Comparison of ENCODE assay signal across 1 cellular context in the genomic region with DNA sequence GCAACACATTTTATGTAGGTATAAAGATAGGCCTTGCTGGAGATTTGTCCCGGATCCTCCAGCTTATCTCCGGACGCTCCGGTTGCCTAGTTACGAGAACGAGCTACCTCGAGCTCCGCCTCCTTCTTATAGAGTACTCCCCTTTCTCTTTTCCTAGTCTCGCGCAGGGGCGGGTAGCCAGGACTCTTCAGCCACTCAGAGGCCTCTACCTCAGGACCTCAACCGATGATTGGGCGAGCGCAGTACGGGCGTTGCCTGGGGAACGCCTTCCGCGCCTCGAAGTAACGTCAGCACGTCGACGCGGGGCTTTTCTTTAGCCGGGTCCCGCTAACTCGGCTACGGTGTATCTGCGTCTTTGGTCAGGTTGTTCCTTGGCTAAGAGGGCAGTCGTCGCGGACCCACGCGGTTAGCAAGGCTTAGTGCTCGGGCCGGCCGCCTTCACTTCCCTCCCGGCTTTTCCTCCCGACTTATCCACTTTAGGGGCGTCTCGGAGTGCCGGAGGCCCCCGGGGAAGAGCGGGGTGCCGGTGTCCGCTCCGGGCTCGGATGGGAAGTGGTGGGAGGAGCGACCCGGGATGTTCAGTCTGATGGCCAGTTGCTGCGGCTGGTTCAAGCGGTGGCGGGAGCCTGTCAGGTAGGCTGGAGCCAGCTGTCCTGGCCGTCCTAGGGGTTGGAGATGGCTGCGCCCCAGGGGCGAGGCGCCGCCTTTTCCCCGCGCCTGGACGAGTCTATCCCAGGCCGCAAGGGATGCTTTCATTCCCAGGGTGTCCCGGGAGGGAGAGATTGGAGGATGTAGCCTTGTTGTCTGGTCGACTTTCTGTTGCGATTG.
A peak's percentile ranks its signal among the peaks of the same experiment; 100 is the strongest.
TF ChIP-seq lines count a peak whose summit lies in the region.

A gene (plus strand): TSS at position 306 of the 828 bp plus-strand sequence. CDS start 269 bp downstream, at position 575.

TF ChIP-seq in HepG2, 621 proteins besides CTCF, POLR2A, EP300 and RAD21 (continued from another document and continues in another):
- TF ChIP-seq, protein P1, sequence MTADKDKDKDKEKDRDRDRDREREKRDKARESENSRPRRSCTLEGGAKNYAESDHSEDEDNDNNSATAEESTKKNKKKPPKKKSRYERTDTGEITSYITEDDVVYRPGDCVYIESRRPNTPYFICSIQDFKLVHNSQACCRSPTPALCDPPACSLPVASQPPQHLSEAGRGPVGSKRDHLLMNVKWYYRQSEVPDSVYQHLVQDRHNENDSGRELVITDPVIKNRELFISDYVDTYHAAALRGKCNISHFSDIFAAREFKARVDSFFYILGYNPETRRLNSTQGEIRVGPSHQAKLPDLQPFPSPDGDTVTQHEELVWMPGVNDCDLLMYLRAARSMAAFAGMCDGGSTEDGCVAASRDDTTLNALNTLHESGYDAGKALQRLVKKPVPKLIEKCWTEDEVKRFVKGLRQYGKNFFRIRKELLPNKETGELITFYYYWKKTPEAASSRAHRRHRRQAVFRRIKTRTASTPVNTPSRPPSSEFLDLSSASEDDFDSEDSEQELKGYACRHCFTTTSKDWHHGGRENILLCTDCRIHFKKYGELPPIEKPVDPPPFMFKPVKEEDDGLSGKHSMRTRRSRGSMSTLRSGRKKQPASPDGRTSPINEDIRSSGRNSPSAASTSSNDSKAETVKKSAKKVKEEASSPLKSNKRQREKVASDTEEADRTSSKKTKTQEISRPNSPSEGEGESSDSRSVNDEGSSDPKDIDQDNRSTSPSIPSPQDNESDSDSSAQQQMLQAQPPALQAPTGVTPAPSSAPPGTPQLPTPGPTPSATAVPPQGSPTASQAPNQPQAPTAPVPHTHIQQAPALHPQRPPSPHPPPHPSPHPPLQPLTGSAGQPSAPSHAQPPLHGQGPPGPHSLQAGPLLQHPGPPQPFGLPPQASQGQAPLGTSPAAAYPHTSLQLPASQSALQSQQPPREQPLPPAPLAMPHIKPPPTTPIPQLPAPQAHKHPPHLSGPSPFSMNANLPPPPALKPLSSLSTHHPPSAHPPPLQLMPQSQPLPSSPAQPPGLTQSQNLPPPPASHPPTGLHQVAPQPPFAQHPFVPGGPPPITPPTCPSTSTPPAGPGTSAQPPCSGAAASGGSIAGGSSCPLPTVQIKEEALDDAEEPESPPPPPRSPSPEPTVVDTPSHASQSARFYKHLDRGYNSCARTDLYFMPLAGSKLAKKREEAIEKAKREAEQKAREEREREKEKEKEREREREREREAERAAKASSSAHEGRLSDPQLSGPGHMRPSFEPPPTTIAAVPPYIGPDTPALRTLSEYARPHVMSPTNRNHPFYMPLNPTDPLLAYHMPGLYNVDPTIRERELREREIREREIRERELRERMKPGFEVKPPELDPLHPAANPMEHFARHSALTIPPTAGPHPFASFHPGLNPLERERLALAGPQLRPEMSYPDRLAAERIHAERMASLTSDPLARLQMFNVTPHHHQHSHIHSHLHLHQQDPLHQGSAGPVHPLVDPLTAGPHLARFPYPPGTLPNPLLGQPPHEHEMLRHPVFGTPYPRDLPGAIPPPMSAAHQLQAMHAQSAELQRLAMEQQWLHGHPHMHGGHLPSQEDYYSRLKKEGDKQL (CRISPR knock-in tag; IDR thresholded peaks at IDR 0.05; ENCODE audit: low read depth), result no peak
- TF ChIP-seq, protein P2, sequence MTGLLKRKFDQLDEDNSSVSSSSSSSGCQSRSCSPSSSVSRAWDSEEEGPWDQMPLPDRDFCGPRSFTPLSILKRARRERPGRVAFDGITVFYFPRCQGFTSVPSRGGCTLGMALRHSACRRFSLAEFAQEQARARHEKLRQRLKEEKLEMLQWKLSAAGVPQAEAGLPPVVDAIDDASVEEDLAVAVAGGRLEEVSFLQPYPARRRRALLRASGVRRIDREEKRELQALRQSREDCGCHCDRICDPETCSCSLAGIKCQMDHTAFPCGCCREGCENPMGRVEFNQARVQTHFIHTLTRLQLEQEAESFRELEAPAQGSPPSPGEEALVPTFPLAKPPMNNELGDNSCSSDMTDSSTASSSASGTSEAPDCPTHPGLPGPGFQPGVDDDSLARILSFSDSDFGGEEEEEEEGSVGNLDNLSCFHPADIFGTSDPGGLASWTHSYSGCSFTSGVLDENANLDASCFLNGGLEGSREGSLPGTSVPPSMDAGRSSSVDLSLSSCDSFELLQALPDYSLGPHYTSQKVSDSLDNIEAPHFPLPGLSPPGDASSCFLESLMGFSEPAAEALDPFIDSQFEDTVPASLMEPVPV (CRISPR knock-in tag; IDR thresholded peaks at IDR 0.05), result no peak
- TF ChIP-seq, protein P3, sequence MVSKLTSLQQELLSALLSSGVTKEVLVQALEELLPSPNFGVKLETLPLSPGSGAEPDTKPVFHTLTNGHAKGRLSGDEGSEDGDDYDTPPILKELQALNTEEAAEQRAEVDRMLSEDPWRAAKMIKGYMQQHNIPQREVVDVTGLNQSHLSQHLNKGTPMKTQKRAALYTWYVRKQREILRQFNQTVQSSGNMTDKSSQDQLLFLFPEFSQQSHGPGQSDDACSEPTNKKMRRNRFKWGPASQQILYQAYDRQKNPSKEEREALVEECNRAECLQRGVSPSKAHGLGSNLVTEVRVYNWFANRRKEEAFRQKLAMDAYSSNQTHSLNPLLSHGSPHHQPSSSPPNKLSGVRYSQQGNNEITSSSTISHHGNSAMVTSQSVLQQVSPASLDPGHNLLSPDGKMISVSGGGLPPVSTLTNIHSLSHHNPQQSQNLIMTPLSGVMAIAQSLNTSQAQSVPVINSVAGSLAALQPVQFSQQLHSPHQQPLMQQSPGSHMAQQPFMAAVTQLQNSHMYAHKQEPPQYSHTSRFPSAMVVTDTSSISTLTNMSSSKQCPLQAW (CRISPR knock-in tag; IDR thresholded peaks at IDR 0.05), result peak; percentile 23; the same call in 1 of the 2 replicates
- TF ChIP-seq ATF7-NPFF (CRISPR knock-in tag; IDR thresholded peaks at IDR 0.05; ENCODE audit: low read depth) (peak; percentile 43; the same call in 1 of the 2 replicates), ZNF616 (CRISPR knock-in tag; IDR thresholded peaks at IDR 0.05; ENCODE audit: low read depth) (no peak), ZNF34 (CRISPR knock-in tag; IDR thresholded peaks at IDR 0.05; ENCODE audit: borderline replicate concordance) (no peak), ZSCAN9 (CRISPR knock-in tag; IDR thresholded peaks at IDR 0.05; ENCODE audit: borderline replicate concordance) (no peak), HNRNPL (IDR thresholded peaks at IDR 0.05; ENCODE audit: low read depth, low read length) (no peak), KLF12 (CRISPR knock-in tag; IDR thresholded peaks at IDR 0.05; ENCODE audit: borderline replicate concordance) (peak; percentile 77; the same call in 1 of the 2 replicates), ZNF274 (CRISPR knock-in tag; IDR thresholded peaks at IDR 0.05) (peak; percentile 58; the same call in 1 of the 2 replicates), POLR2AphosphoS5 (IDR thresholded peaks at IDR 0.05; ENCODE audit: low read depth, low read length) (peak; percentile 67), NFIC (IDR thresholded peaks at IDR 0.05; ENCODE audit: low read length) (no peak), ELF1 (CRISPR knock-in tag; IDR thresholded peaks at IDR 0.05) (peak; percentile 38; the same call in 1 of the 2 replicates), GABPA (IDR thresholded peaks at IDR 0.05; ENCODE audit: low read depth, low read length) (no peak), GABPA (CRISPR knock-in tag; IDR thresholded peaks at IDR 0.05; ENCODE audit: low read depth) (peak; percentile 58), GTF2F1 (IDR thresholded peaks at IDR 0.05; ENCODE audit: low read length) (no peak), KDM6A (CRISPR knock-in tag; IDR thresholded peaks at IDR 0.05; ENCODE audit: low read depth) (no peak)
- TF ChIP-seq, protein P4, sequence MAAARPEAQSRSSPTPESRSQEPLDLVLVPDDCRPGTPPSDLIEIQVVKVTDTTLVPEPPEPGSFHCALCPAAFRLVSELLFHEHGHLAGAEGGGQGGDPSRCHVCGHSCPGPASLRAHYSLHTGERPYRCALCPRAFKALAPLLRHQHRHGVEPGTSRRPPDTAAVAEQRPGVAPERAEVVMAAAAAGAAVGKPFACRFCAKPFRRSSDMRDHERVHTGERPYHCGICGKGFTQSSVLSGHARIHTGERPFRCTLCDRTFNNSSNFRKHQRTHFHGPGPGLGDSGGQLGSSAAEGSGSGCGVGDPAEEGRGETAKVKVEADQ (CRISPR knock-in tag; IDR thresholded peaks at IDR 0.05; ENCODE audit: borderline replicate concordance), result no peak
- TF ChIP-seq, protein P5, sequence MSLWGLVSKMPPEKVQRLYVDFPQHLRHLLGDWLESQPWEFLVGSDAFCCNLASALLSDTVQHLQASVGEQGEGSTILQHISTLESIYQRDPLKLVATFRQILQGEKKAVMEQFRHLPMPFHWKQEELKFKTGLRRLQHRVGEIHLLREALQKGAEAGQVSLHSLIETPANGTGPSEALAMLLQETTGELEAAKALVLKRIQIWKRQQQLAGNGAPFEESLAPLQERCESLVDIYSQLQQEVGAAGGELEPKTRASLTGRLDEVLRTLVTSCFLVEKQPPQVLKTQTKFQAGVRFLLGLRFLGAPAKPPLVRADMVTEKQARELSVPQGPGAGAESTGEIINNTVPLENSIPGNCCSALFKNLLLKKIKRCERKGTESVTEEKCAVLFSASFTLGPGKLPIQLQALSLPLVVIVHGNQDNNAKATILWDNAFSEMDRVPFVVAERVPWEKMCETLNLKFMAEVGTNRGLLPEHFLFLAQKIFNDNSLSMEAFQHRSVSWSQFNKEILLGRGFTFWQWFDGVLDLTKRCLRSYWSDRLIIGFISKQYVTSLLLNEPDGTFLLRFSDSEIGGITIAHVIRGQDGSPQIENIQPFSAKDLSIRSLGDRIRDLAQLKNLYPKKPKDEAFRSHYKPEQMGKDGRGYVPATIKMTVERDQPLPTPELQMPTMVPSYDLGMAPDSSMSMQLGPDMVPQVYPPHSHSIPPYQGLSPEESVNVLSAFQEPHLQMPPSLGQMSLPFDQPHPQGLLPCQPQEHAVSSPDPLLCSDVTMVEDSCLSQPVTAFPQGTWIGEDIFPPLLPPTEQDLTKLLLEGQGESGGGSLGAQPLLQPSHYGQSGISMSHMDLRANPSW (CRISPR knock-in tag; IDR thresholded peaks at IDR 0.05; ENCODE audit: borderline replicate concordance), result no peak
- TF ChIP-seq, protein P6, sequence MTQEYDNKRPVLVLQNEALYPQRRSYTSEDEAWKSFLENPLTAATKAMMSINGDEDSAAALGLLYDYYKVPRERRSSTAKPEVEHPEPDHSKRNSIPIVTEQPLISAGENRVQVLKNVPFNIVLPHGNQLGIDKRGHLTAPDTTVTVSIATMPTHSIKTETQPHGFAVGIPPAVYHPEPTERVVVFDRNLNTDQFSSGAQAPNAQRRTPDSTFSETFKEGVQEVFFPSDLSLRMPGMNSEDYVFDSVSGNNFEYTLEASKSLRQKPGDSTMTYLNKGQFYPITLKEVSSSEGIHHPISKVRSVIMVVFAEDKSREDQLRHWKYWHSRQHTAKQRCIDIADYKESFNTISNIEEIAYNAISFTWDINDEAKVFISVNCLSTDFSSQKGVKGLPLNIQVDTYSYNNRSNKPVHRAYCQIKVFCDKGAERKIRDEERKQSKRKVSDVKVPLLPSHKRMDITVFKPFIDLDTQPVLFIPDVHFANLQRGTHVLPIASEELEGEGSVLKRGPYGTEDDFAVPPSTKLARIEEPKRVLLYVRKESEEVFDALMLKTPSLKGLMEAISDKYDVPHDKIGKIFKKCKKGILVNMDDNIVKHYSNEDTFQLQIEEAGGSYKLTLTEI (CRISPR knock-in tag; conservative IDR thresholded peaks at IDR 0.05), result no peak
- TF ChIP-seq, protein P7, sequence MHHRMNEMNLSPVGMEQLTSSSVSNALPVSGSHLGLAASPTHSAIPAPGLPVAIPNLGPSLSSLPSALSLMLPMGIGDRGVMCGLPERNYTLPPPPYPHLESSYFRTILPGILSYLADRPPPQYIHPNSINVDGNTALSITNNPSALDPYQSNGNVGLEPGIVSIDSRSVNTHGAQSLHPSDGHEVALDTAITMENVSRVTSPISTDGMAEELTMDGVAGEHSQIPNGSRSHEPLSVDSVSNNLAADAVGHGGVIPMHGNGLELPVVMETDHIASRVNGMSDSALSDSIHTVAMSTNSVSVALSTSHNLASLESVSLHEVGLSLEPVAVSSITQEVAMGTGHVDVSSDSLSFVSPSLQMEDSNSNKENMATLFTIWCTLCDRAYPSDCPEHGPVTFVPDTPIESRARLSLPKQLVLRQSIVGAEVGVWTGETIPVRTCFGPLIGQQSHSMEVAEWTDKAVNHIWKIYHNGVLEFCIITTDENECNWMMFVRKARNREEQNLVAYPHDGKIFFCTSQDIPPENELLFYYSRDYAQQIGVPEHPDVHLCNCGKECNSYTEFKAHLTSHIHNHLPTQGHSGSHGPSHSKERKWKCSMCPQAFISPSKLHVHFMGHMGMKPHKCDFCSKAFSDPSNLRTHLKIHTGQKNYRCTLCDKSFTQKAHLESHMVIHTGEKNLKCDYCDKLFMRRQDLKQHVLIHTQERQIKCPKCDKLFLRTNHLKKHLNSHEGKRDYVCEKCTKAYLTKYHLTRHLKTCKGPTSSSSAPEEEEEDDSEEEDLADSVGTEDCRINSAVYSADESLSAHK (CRISPR knock-in tag; IDR thresholded peaks at IDR 0.05; ENCODE audit: borderline replicate concordance), result no peak
- TF ChIP-seq, protein P8, sequence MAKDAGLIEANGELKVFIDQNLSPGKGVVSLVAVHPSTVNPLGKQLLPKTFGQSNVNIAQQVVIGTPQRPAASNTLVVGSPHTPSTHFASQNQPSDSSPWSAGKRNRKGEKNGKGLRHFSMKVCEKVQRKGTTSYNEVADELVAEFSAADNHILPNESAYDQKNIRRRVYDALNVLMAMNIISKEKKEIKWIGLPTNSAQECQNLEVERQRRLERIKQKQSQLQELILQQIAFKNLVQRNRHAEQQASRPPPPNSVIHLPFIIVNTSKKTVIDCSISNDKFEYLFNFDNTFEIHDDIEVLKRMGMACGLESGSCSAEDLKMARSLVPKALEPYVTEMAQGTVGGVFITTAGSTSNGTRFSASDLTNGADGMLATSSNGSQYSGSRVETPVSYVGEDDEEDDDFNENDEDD (CRISPR knock-in tag; IDR thresholded peaks at IDR 0.05; ENCODE audit: borderline replicate concordance), result peak; percentile 55; the same call in 1 of the 2 replicates
- TF ChIP-seq, protein P9, sequence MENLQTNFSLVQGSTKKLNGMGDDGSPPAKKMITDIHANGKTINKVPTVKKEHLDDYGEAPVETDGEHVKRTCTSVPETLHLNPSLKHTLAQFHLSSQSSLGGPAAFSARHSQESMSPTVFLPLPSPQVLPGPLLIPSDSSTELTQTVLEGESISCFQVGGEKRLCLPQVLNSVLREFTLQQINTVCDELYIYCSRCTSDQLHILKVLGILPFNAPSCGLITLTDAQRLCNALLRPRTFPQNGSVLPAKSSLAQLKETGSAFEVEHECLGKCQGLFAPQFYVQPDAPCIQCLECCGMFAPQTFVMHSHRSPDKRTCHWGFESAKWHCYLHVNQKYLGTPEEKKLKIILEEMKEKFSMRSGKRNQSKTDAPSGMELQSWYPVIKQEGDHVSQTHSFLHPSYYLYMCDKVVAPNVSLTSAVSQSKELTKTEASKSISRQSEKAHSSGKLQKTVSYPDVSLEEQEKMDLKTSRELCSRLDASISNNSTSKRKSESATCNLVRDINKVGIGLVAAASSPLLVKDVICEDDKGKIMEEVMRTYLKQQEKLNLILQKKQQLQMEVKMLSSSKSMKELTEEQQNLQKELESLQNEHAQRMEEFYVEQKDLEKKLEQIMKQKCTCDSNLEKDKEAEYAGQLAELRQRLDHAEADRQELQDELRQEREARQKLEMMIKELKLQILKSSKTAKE (CRISPR knock-in tag; IDR thresholded peaks at IDR 0.05; ENCODE audit: borderline replicate concordance), result no peak
- TF ChIP-seq, protein P10, sequence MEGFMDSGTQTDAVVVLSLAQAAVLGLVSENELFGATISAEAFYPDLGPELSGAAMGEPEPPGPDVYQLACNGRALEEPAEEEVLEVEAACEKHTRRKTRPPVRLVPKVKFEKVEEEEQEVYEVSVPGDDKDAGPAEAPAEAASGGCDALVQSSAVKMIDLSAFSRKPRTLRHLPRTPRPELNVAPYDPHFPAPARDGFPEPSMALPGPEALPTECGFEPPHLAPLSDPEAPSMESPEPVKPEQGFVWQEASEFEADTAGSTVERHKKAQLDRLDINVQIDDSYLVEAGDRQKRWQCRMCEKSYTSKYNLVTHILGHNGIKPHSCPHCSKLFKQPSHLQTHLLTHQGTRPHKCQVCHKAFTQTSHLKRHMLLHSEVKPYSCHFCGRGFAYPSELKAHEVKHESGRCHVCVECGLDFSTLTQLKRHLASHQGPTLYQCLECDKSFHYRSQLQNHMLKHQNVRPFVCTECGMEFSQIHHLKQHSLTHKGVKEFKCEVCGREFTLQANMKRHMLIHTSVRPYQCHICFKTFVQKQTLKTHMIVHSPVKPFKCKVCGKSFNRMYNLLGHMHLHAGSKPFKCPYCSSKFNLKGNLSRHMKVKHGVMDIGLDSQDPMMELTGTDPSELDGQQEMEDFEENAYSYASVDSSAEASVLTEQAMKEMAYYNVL (CRISPR knock-in tag; IDR thresholded peaks at IDR 0.05; ENCODE audit: borderline replicate concordance), result 0 out of 2 replicates have a peak, but pooled peaks have one; percentile 39
